In genomic region chr5:103433216-103433615, GRCh38 we compare ENCODE assay signal across 25 cellular contexts.
DNase-seq lines count a peak whose midpoint lies in the region; ATAC-seq, FAIRE-seq and TF ChIP-seq lines count a peak whose summit lies in the region.
"Had no signal": no experiment of that assay in that cellular context is flagged by ENCODE, and none has a peak within 500 bp of the region (broad histone marks: within the 10 kb centered on the region; RNA-seq: fewer than 3 reads in every experiment).

No MANE protein-coding gene starts in this region.

- intact Hi-C loops in esophagus squamous epithelium (cut with DNase I) (no loop called here), prostate gland (cut with DNase I) (no loop called here)

- DNase-seq in NCI-H1417 (lab: John Stamatoyannopoulos, UW), result peak in 2 of 3 experiments; percentile 1 to 75
- no peak for DNase-seq in NCI-H1417 treated with DMSO at 0.1 percent for 48 hours (lab: John Stamatoyannopoulos, UW)
- DNase-seq in RCC 7860 (ENCODE audit: low spot score), result peak; percentile 58
- DNase-seq in foreskin fibroblast, result peak; percentile 41 to 60
- no peak for DNase-seq in esophagus squamous epithelium (lab: John Stamatoyannopoulos, UW)
- DNase-seq in prostate gland (ENCODE audit: low spot score), result no peak
- DNase-seq in NCI-H2196 treated with DMSO at 0.1 percent for 48 hours (lab: John Stamatoyannopoulos, UW; ENCODE audit: unreplicated experiment), result no peak
- DNase-seq: activated CD4-positive, alpha-beta T cell treated with anti-CD3 and anti-CD28 coated beads, Interleukin-2, amount 50 U/mL, for 1 hour; activated CD8-positive, alpha-beta memory T cell treated with anti-CD3 and anti-CD28 coated beads, Interleukin-2, amount 50 U/mL, for 48 hours; activated effector memory CD4-positive, alpha-beta T cell treated with Interleukin-2 at 50 U/mL for 16 hours; Calu3; cortex of kidney; foreskin melanocyte; GOT3; hypothalamus; Kasumi-1; NCI-H1105 treated with DMSO at 0.1 percent for 48 hours; NCI-H2107; stimulated activated CD4-positive, alpha-beta T cell treated with anti-CD3 and anti-CD28 coated beads, Interleukin-4, amount 100 ng/mL, for 4 hours had no signal

- no peaks in the 10 kb centered on the region for H3K27me3 ChIP-seq in esophagus squamous epithelium
- no peaks in the 10 kb centered on the region for H3K27me3 ChIP-seq in prostate gland (replicated peaks; ENCODE audit: insufficient read depth)
- H3K27me3 ChIP-seq: neutrophil had no signal

- 83 to 100% methylated on average over 1 of the region's 1 CpG for WGBS in esophagus squamous epithelium, 2 donors
- WGBS in prostate gland, result 86% methylated on average over 1 of the region's 1 CpG

- TF ChIP-seq POLR2A in esophagus squamous epithelium (IDR thresholded peaks at IDR 0.05) (no peak), prostate gland (IDR thresholded peaks at IDR 0.05) (no peak)

- H3K36me3 ChIP-seq in esophagus squamous epithelium (no peaks in the 10 kb centered on the region), prostate gland (no peaks in the 10 kb centered on the region)
- H3K36me3 ChIP-seq: neutrophil had no signal

- no peak for ATAC-seq in GM19324 (IDR thresholded peaks at IDR 0.05; ENCODE audit: low FRiP score, unreplicated experiment)

- no peaks in the 10 kb centered on the region for H3K9me3 ChIP-seq in esophagus squamous epithelium
- no peaks in the 10 kb centered on the region for H3K9me3 ChIP-seq in prostate gland
- H3K9me3 ChIP-seq: neutrophil had no signal

- no peak for TF ChIP-seq CTCF in foreskin fibroblast (IDR thresholded peaks at IDR 0.05; ENCODE audit: low read depth, low read length)
- TF ChIP-seq CTCF in esophagus squamous epithelium (IDR thresholded peaks at IDR 0.05), result no peak
- TF ChIP-seq CTCF in prostate gland (IDR thresholded peaks at IDR 0.05), result no peak

- H3K27ac ChIP-seq in esophagus squamous epithelium (no peak overlapping the region), prostate gland (no peak overlapping the region)
- H3K27ac ChIP-seq: 22Rv1, neutrophil had no signal

- H3K4me1 ChIP-seq in esophagus squamous epithelium, result no peaks in the 10 kb centered on the region
- no peaks in the 10 kb centered on the region for H3K4me1 ChIP-seq in prostate gland (replicated peaks)

- no peak overlapping the region for H3K4me3 ChIP-seq in foreskin fibroblast (ENCODE audit: low read depth in 1 of 2, low read length in 2 of 2)
- H3K4me3 ChIP-seq in esophagus squamous epithelium, result no peak overlapping the region
- no peak overlapping the region for H3K4me3 ChIP-seq in prostate gland
- H3K4me3 ChIP-seq: lung had no signal

- peak; percentile 75 for FAIRE-seq in RCC 7860 (lab: Jason Lieb, UNC)
- FAIRE-seq: HTR-8/SVneo, keratinocyte had no signal

Comparison
In these comparisons a context has a peak if more than half of its experiments do, and no peak if none do; other contexts are left out.
1. DNase-seq: peak in NCI-H1417 (2 of 3), RCC 7860 (single experiment) and foreskin fibroblast (2 of 2); none in NCI-H1417 treated with DMSO at 0.1 percent for 48 hours (single experiment), esophagus squamous epithelium (single experiment), prostate gland (single experiment) and NCI-H2196 treated with DMSO at 0.1 percent for 48 hours (single experiment).